20 cellular contexts compared by ENCODE assay signal in the genomic region with DNA sequence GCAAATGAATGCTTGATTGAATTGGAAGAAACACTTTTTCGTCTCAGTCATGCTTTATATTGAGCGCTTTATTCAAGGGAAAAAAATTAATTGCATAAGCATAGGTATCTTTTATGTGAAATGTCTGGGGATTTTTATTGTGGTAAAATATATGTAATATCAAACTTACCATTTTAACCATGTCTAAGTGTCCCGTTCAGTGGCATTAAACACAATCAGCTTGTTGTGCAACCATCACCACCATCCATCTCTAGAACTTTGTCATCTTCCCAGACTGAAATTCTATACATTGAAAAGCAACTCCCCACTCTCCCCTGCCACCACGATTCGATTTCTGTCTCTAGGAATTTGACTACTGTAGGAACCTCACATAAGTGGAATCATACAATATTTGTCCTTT. TPM values are rescaled to one million over a fixed set of nuclear protein-coding genes. Genes with fewer than 3 reads are reported as not detected.
A peak's percentile ranks its signal among the peaks of the same experiment; 100 is the strongest.
DNase-seq lines count a peak whose midpoint lies in the region; ATAC-seq and TF ChIP-seq lines count a peak whose summit lies in the region.
"Had no signal": no experiment of that assay in that cellular context is flagged by ENCODE, and none has a peak within 500 bp of the region (broad histone marks: within the 10 kb centered on the region; RNA-seq: fewer than 3 reads in every experiment).

No MANE protein-coding gene starts in this region.

- no peaks in the 10 kb centered on the region for H3K9me3 ChIP-seq in Karpas-422 (ENCODE audit: low read length)

- peaks cover 5 to 15% of the 10 kb centered on the region in 2 donors for H3K36me3 Mint-ChIP-seq in activated T-cell treated with anti-CD3 and anti-CD28 coated beads, Interleukin-2, amount 50 U/mL, for 72 hours (ENCODE audit: insufficient read depth in 2 of 2)
- peaks cover 10% of the 10 kb centered on the region for H3K36me3 Mint-ChIP-seq in stimulated activated effector memory CD8-positive, alpha-beta T cell treated with anti-CD3 and anti-CD28 coated beads, Interleukin-12 subunit alpha, Interleukin-12 subunit beta, amount 100 ng/mL, for 72 hours
- H3K36me3 Mint-ChIP-seq in osteocyte (ENCODE audit: unreplicated experiment) = peaks cover 7% of the 10 kb centered on the region
- H3K36me3 Mint-ChIP-seq: CD8-positive, alpha-beta T cell had no signal

- no peak overlapping the region for H3K4me2 ChIP-seq in Karpas-422 (ENCODE audit: low read depth, low read length, poor library complexity, severe bottlenecking)
- H3K4me2 ChIP-seq: BLaER1 treated with 17β-estradiol and CSF1 and Interleukin-3, amounts not matched to agents 10 nM and 100 nM had no signal

- peaks cover 2 to 6% of the 10 kb centered on the region in 2 donors for H3K9me3 Mint-ChIP-seq in activated T-cell treated with anti-CD3 and anti-CD28 coated beads, Interleukin-2, amount 50 U/mL, for 72 hours
- peaks cover 6% of the 10 kb centered on the region for H3K9me3 Mint-ChIP-seq in stimulated activated effector memory CD8-positive, alpha-beta T cell treated with anti-CD3 and anti-CD28 coated beads, Interleukin-12 subunit alpha, Interleukin-12 subunit beta, amount 100 ng/mL, for 72 hours
- H3K9me3 Mint-ChIP-seq in osteocyte (ENCODE audit: unreplicated experiment) = peaks cover 12% of the 10 kb centered on the region

- no peaks in the 10 kb centered on the region for H3K27me3 ChIP-seq in Karpas-422 (ENCODE audit: low read length)
- H3K27me3 ChIP-seq: BLaER1 treated with 17β-estradiol and CSF1 and Interleukin-3, amounts not matched to agents 10 nM and 100 nM had no signal

- H2AFZ ChIP-seq in Karpas-422 (ENCODE audit: low read length) = no peak overlapping the region

- H3K9ac ChIP-seq in Karpas-422 (ENCODE audit: low read length) = no peak overlapping the region
- H3K9ac ChIP-seq: BLaER1 treated with 17β-estradiol and CSF1 and Interleukin-3, amounts not matched to agents 10 nM and 100 nM had no signal

- no peaks in the 10 kb centered on the region for H3K36me3 ChIP-seq in Karpas-422 (ENCODE audit: insufficient read depth, low read length)
- H3K36me3 ChIP-seq: BLaER1 treated with 17β-estradiol and CSF1 and Interleukin-3, amounts not matched to agents 10 nM and 100 nM had no signal

- no peaks in the 10 kb centered on the region for H3K79me2 ChIP-seq in Karpas-422 (ENCODE audit: low read length)

- H3K27ac ChIP-seq in Karpas-422 (ENCODE audit: low read length) = no peak overlapping the region
- H3K27ac ChIP-seq: BLaER1 treated with 17β-estradiol and CSF1 and Interleukin-3, amounts not matched to agents 10 nM and 100 nM; HL-60 had no signal

- no peaks in the 10 kb centered on the region for H3K9me2 ChIP-seq in Karpas-422 (replicated peaks; ENCODE audit: insufficient read depth, low read length)

- H3K4me3 ChIP-seq in Karpas-422 (ENCODE audit: low read length) = no peak overlapping the region
- H3K4me3 ChIP-seq: BLaER1 treated with 17β-estradiol and CSF1 and Interleukin-3, amounts not matched to agents 10 nM and 100 nM had no signal

- POLR2A ChIA-PET in GM10248 (lab: Yijun Ruan, JAX) = no interaction called here

- no peaks in the 10 kb centered on the region for H4K20me1 ChIP-seq in Karpas-422 (ENCODE audit: insufficient read depth, low read depth, low read length)
- H4K20me1 ChIP-seq: BLaER1 treated with 17β-estradiol and CSF1 and Interleukin-3, amounts not matched to agents 10 nM and 100 nM had no signal

- H3K27ac Mint-ChIP-seq in activated T-cell treated with anti-CD3 and anti-CD28 coated beads, Interleukin-2, amount 50 U/mL, for 72 hours = peak overlapping the region; percentile 13
- no peak overlapping the region for H3K27ac Mint-ChIP-seq in stimulated activated effector memory CD8-positive, alpha-beta T cell treated with anti-CD3 and anti-CD28 coated beads, Interleukin-12 subunit alpha, Interleukin-12 subunit beta, amount 100 ng/mL, for 72 hours
- H3K27ac Mint-ChIP-seq in osteocyte (ENCODE audit: unreplicated experiment) = no peak overlapping the region
- H3K27ac Mint-ChIP-seq: B cell; CD8-positive, alpha-beta T cell; HFFc6 had no signal

- CTCF ChIA-PET in GM10248 (lab: Yijun Ruan, JAX) = interaction anchor here (1.3 to 2.3 kb wide), 2 partner anchors 10 to 41 kb away, joined by 3 to 7 read pairs; a partner anchor contains a TSS

- H3K4me1 Mint-ChIP-seq in activated T-cell treated with anti-CD3 and anti-CD28 coated beads, Interleukin-2, amount 50 U/mL, for 72 hours (ENCODE audit: low read depth) = peaks cover 51% of the 10 kb centered on the region
- H3K4me1 Mint-ChIP-seq in stimulated activated effector memory CD8-positive, alpha-beta T cell treated with anti-CD3 and anti-CD28 coated beads, Interleukin-12 subunit alpha, Interleukin-12 subunit beta, amount 100 ng/mL, for 72 hours = peaks cover 47% of the 10 kb centered on the region
- peaks cover 5% of the 10 kb centered on the region for H3K4me1 Mint-ChIP-seq in osteocyte (ENCODE audit: unreplicated experiment)
- H3K4me1 Mint-ChIP-seq: B cell had no signal

- H3K27me3 Mint-ChIP-seq in activated T-cell treated with anti-CD3 and anti-CD28 coated beads, Interleukin-2, amount 50 U/mL, for 72 hours (ENCODE audit: low read depth) = peaks cover 7% of the 10 kb centered on the region
- no peaks in the 10 kb centered on the region for H3K27me3 Mint-ChIP-seq in osteocyte (ENCODE audit: unreplicated experiment)

- peak overlapping the region in 1 of 2 donors; percentile 16 for H3K4me3 Mint-ChIP-seq in activated T-cell treated with anti-CD3 and anti-CD28 coated beads, Interleukin-2, amount 50 U/mL, for 72 hours
- no peak overlapping the region for H3K4me3 Mint-ChIP-seq in stimulated activated effector memory CD8-positive, alpha-beta T cell treated with anti-CD3 and anti-CD28 coated beads, Interleukin-12 subunit alpha, Interleukin-12 subunit beta, amount 100 ng/mL, for 72 hours
- H3K4me3 Mint-ChIP-seq in osteocyte (ENCODE audit: unreplicated experiment) = no peak overlapping the region
- H3K4me3 Mint-ChIP-seq: B cell; CD8-positive, alpha-beta T cell; HFFc6 had no signal

- no peak for TF ChIP-seq CTCF in osteocyte (IDR thresholded peaks at IDR 0.05)
- TF ChIP-seq CTCF in GM10248 (IDR thresholded peaks at IDR 0.05; ENCODE audit: control extremely low read depth, extremely low read depth, low read depth, missing control alignments) = no peak

- peak in 1 of 2 donors; percentile 8 for DNase-seq in activated T-cell treated with anti-CD3 and anti-CD28 coated beads, Interleukin-2, amount 50 U/mL, for 72 hours
- no peak for DNase-seq in activated T-cell treated with anti-CD3 and anti-CD28 coated beads, Interleukin-2, amount 50 U/mL, for 1 hour
- DNase-seq in Karpas-422 = peak; percentile 2
- DNase-seq in stimulated activated effector memory CD8-positive, alpha-beta T cell treated with anti-CD3 and anti-CD28 coated beads, Interleukin-12 subunit alpha, Interleukin-12 subunit beta, amount 100 ng/mL, for 72 hours (ENCODE audit: low spot score in 2 of 2) = no peak
- DNase-seq in osteocyte (ENCODE audit: extremely low spot score, unreplicated experiment) = no peak
- DNase-seq in retina = no peak
- no peak for DNase-seq in GM10248 (ENCODE audit: extremely low spot score)
- DNase-seq: 8988T; CD8-positive, alpha-beta T cell; DMS153; DMS79; GDM1; GOT3; H7; HFFc6; IMR-90 had no signal

- ATAC-seq in activated T-cell treated with anti-CD3 and anti-CD28 coated beads, Interleukin-2, amount 50 U/mL, for 72 hours (replicated peaks in 1 of 2) = peak; percentile 7 to 17
- peak; percentile 31 for ATAC-seq in stimulated activated effector memory CD8-positive, alpha-beta T cell treated with anti-CD3 and anti-CD28 coated beads, Interleukin-12 subunit alpha, Interleukin-12 subunit beta, amount 100 ng/mL, for 72 hours
- ATAC-seq: CD8-positive, alpha-beta T cell; HCT116 had no signal

- no peaks in the 10 kb centered on the region for H3K4me1 ChIP-seq in Karpas-422 (ENCODE audit: low read length)
- H3K4me1 ChIP-seq: BLaER1 treated with 17β-estradiol and CSF1 and Interleukin-3, amounts not matched to agents 10 nM and 100 nM had no signal

RNA-seq across cellular contexts. Expression of a gene that starts 39.8 kb away (rescaled TPM):
- 10 to 100 TPM; 19.9 to 33.6 TPM for total RNA-seq in activated T-cell treated with anti-CD3 and anti-CD28 coated beads, Interleukin-2, amount 50 U/mL, for 72 hours
- total RNA-seq in Karpas-422 (2014; rRNA removed; shearing (Covaris generic); ENCODE audit: low replicate concordance) = 10.5 and 11.3 TPM in 2 replicates
- 52.0 and 53.7 TPM in 2 replicates for total RNA-seq in osteocyte
